In the genomic region with DNA sequence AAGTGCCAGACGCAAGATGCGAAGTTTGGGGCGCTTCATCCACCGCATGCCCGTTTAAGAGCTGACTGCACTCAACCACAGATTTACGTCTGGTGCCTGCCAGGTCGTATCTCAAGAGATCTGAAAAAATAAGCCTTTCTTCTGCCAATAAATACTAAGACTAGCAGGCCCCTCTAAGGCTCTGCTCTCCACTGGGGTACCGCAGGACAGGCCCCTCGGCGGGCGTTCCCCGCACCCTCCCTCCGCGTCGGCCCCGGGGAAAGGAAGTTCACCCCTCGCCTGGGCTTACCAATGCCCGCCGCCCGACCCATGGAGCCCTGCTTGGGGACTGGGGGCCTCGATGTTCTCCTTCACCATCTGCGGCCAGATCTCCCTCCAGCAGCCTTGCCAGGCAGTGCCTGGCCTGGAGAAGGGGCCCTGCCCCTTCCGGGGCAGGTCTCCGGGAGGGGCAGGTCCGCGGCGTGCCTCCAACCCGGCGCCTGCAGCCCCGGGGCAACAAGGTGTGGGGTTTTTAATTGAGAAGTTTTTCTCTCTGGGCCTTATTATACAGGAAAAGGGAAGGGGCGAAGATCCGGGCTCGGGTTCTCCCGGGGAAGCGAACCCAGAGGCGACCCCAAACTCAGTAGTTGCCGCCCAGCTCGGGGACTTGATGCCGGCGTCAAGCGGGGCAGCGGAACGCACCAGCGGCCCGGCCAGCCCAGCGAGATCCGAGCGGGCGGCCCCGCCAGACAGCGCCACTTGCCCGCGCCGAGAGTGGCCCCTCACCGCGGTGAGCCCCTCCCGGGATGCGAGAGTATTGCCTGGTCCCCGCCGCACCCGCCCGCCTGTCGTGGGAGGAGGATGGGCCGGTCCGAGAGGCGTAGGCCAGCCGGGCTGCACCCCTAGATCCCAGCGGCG, we compare ENCODE assay signal across 8 cellular contexts. TPM values are rescaled to one million over a fixed set of nuclear protein-coding genes. Genes with fewer than 3 reads are reported as not detected.
A peak's percentile ranks its signal among the peaks of the same experiment; 100 is the strongest.
DNase-seq lines count a peak whose midpoint lies in the region; ATAC-seq and TF ChIP-seq lines count a peak whose summit lies in the region.

No MANE protein-coding gene starts in this region.

- intact Hi-C loops in left ventricle myocardium inferior (cut with micrococcal nuclease) = no loop called here

- POLR2A ChIA-PET in activated naive CD8-positive, alpha-beta T cell treated with anti-CD3 and anti-CD28 coated beads, Interleukin-2, amount 10 ng/mL, durations not matched to agents 7 days and 5 days (lab: Charles Lee) = interaction anchor here (1.0 to 3.1 kb wide), 9 partner anchors 68 to 387 kb away, joined by 3 to 27 read pairs (median 5); partner anchors contain the start of genes AQR, GOLGA8A, KATNBL1 and LPCAT4

- H3K36me3 Mint-ChIP-seq in activated naive CD8-positive, alpha-beta T cell treated with anti-CD3 and anti-CD28 coated beads, Interleukin-2, amount 10 ng/mL, durations not matched to agents 7 days and 5 days = peaks cover 11% of the 10 kb centered on the region

- H3K27me3 ChIP-seq in Peyer's patch = no peaks in the 10 kb centered on the region
- peaks cover 31% of the 10 kb centered on the region for H3K27me3 ChIP-seq in left ventricle myocardium inferior (ENCODE audit: low read depth)

- H3K4me1 ChIP-seq in Peyer's patch (peaks cover 0 to 17% (median 8%) of the 10 kb centered on the region in 4 donors), left ventricle myocardium inferior (peaks cover 35% of the 10 kb centered on the region)

- H3K27me3 Mint-ChIP-seq in activated naive CD8-positive, alpha-beta T cell treated with anti-CD3 and anti-CD28 coated beads, Interleukin-2, amount 10 ng/mL, durations not matched to agents 7 days and 5 days = peaks cover 18% of the 10 kb centered on the region

- H3K9me3 Mint-ChIP-seq in activated naive CD8-positive, alpha-beta T cell treated with anti-CD3 and anti-CD28 coated beads, Interleukin-2, amount 10 ng/mL, durations not matched to agents 7 days and 5 days = no peaks in the 10 kb centered on the region

- H3K27ac ChIP-seq in Peyer's patch = peak overlapping the region in 3 of 4 donors; percentile 48 to 78 (median 52)
- peak overlapping the region; percentile 71 for H3K27ac ChIP-seq in left ventricle myocardium inferior (replicated peaks)

- H3K9me3 ChIP-seq in Peyer's patch = no peaks in the 10 kb centered on the region
- no peaks in the 10 kb centered on the region for H3K9me3 ChIP-seq in left ventricle myocardium inferior (replicated peaks)

- H3K36me3 ChIP-seq in Peyer's patch = no peaks in the 10 kb centered on the region
- H3K36me3 ChIP-seq in left ventricle myocardium inferior = no peaks in the 10 kb centered on the region

- TF ChIP-seq POLR2A in Peyer's patch (IDR thresholded peaks at IDR 0.05) = peak in 1 of 2 donors; percentile 19

- DNase-seq in AG10803 (ENCODE audit: low read depth) = peak; percentile 16
- DNase-seq in Peyer's patch = peak; percentile 32 to 61 (median 60)
- DNase-seq in activated naive CD8-positive, alpha-beta T cell treated with anti-CD3 and anti-CD28 coated beads, Interleukin-2, amount 10 ng/mL, durations not matched to agents 7 days and 5 days = peak; percentile 64
- DNase-seq in left ventricle myocardium inferior = no peak
- DNase-seq in retinal pigment epithelial cell (ENCODE audit: low read depth) = no peak
- DNase-seq in NCI-H446 treated with DMSO at 0.1 percent for 48 hours (lab: John Stamatoyannopoulos, UW) = no peak

- H3K27ac Mint-ChIP-seq in activated naive CD8-positive, alpha-beta T cell treated with anti-CD3 and anti-CD28 coated beads, Interleukin-2, amount 10 ng/mL, durations not matched to agents 7 days and 5 days = peak overlapping the region; percentile 85

- ATAC-seq in GM18520 (IDR thresholded peaks at IDR 0.05; ENCODE audit: unreplicated experiment) (peak; percentile 10), HG02981 (IDR thresholded peaks at IDR 0.05; ENCODE audit: unreplicated experiment) (peak; percentile 40)
- peak; percentile 55 for ATAC-seq in activated naive CD8-positive, alpha-beta T cell treated with anti-CD3 and anti-CD28 coated beads, Interleukin-2, amount 10 ng/mL, durations not matched to agents 7 days and 5 days (ENCODE audit: low read depth)

- TF ChIP-seq CTCF in AG10803 (conservative IDR thresholded peaks at IDR 0.05; ENCODE audit: low read length) (no peak), Peyer's patch (IDR thresholded peaks at IDR 0.05) (no peak), left ventricle myocardium inferior (IDR thresholded peaks at IDR 0.05; ENCODE audit: borderline replicate concordance) (no peak), retinal pigment epithelial cell (conservative IDR thresholded peaks at IDR 0.05; ENCODE audit: low read depth, low read length) (no peak)

- peaks cover 33% of the 10 kb centered on the region for H3K4me1 Mint-ChIP-seq in activated naive CD8-positive, alpha-beta T cell treated with anti-CD3 and anti-CD28 coated beads, Interleukin-2, amount 10 ng/mL, durations not matched to agents 7 days and 5 days

- H3K4me3 ChIP-seq in AG10803 (ENCODE audit: low read length) (peak overlapping the region; percentile 68), Peyer's patch (peak overlapping the region; percentile 57 to 94 (median 84)), left ventricle myocardium inferior (peak overlapping the region; percentile 80), retinal pigment epithelial cell (ENCODE audit: low read length) (peak overlapping the region; percentile 70)

- peak overlapping the region; percentile 92 for H3K4me3 Mint-ChIP-seq in activated naive CD8-positive, alpha-beta T cell treated with anti-CD3 and anti-CD28 coated beads, Interleukin-2, amount 10 ng/mL, durations not matched to agents 7 days and 5 days

RNA-seq across cellular contexts. Expression of gene GOLGA8B, which starts 0.7 kb away (rescaled TPM):
- total RNA-seq in Peyer's patch = 100 to 1,000 TPM; 152 to 781 (median 264) TPM
- 100 to 1,000 TPM; 371 to 410 TPM for total RNA-seq in activated naive CD8-positive, alpha-beta T cell treated with anti-CD3 and anti-CD28 coated beads, Interleukin-2, amount 10 ng/mL, durations not matched to agents 7 days and 5 days
- total RNA-seq in left ventricle myocardium inferior = 11.8 TPM

Comparison
In these comparisons a context has a peak if more than half of its experiments do, and no peak if none do; other contexts are left out.
1. DNase-seq: peak in AG10803 (single experiment), Peyer's patch (3 of 3) and activated naive CD8-positive, alpha-beta T cell treated with anti-CD3 and anti-CD28 coated beads, Interleukin-2, amount 10 ng/mL, durations not matched to agents 7 days and 5 days (single experiment); none in left ventricle myocardium inferior (single experiment), retinal pigment epithelial cell (single experiment) and NCI-H446 treated with DMSO at 0.1 percent for 48 hours (single experiment).
2. RNA of gene GOLGA8B, which starts 0.7 kb away (total RNA-seq): 371 to 410 TPM in activated naive CD8-positive, alpha-beta T cell treated with anti-CD3 and anti-CD28 coated beads, Interleukin-2, amount 10 ng/mL, durations not matched to agents 7 days and 5 days and 152 to 781 TPM in Peyer's patch; 11.8 TPM in left ventricle myocardium inferior (single experiment); every median in the first group is over 10 times any median in the second.
3. Peak in every context shown above with its lines, with median percentiles within 50 percentile points of each other: H3K4me3 ChIP-seq and ATAC-seq.